3 cellular contexts compared by ENCODE assay signal in genomic region chr13:95667235-95667634, GRCh38. TPM values are rescaled to one million over a fixed set of nuclear protein-coding genes. Genes with fewer than 3 reads are reported as not detected.
"Had no signal": no experiment of that assay in that cellular context is flagged by ENCODE, and none has a peak within 500 bp of the region (broad histone marks: within the 10 kb centered on the region; RNA-seq: fewer than 3 reads in every experiment).

No MANE protein-coding gene starts in this region.

RNA-seq across cellular contexts. Expression of gene DZIP1, which starts 22.7 kb away (rescaled TPM):
- total RNA-seq: mononuclear cell; naive thymus-derived CD4-positive, alpha-beta T cell had no signal
- polyA plus RNA-seq: immature natural killer cell; naive thymus-derived CD4-positive, alpha-beta T cell had no signal
